In genomic region chr1:237730826-237731350, GRCh38 we compare ENCODE assay signal across 7 cellular contexts.
"Had no signal": no experiment of that assay in that cellular context is flagged by ENCODE, and none has a peak within 500 bp of the region (broad histone marks: within the 10 kb centered on the region; RNA-seq: fewer than 3 reads in every experiment).

No MANE protein-coding gene starts in this region.

- H3K27ac Mint-ChIP-seq: IgD-negative memory B cell had no signal

- H3K36me3 Mint-ChIP-seq: IgD-negative memory B cell had no signal

- H3K4me3 Mint-ChIP-seq: IgD-negative memory B cell had no signal

- ATAC-seq: HepG2, K562 had no signal

- H3K27me3 Mint-ChIP-seq: IgD-negative memory B cell had no signal

- H3K4me3 ChIP-seq: K562 had no signal

- H3K4me1 Mint-ChIP-seq: IgD-negative memory B cell had no signal

- FAIRE-seq: HepG2, HTR-8/SVneo, K562 had no signal

- DNase-seq: IMR-90, KBM-7 had no signal

- H3K27ac ChIP-seq: HL-60 had no signal
